22 cellular contexts compared by ENCODE assay signal in the genomic region with DNA sequence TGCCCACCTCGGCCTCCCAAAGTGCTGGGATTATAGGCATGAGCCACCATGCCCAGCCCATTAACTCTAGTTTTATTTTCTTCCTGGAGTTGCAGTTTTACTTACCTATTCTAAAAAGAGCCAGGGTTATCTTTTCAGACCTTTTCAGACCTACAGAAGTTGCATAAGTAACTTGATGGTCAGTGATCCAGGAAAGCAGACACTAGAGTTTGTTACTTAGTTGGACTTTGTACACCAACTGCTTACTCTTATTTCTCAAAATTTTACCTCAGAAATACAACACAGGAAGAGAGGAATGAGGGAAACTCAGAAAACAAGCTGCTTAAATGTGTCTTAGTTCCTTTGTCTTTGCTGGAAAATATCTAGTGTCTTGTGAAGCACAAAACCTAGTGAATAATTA. TPM values are rescaled to one million over a fixed set of nuclear protein-coding genes. Genes with fewer than 3 reads are reported as not detected.
DNase-seq lines count a peak whose midpoint lies in the region; ATAC-seq and TF ChIP-seq lines count a peak whose summit lies in the region.
"Had no signal": no experiment of that assay in that cellular context is flagged by ENCODE, and none has a peak within 500 bp of the region (broad histone marks: within the 10 kb centered on the region; RNA-seq: fewer than 3 reads in every experiment).

No MANE protein-coding gene starts in this region.

- 0% methylated on average over 1 of the region's 1 CpG for WGBS in heart right ventricle, 2 donors
- WGBS in liver, result 47% methylated on average over 1 of the region's 1 CpG

- ATAC-seq in heart right ventricle (no peak), T-helper 17 cell (no peak), GM19455 (IDR thresholded peaks at IDR 0.05; ENCODE audit: unreplicated experiment) (no peak), SK-N-SH treated with all-trans-retinoic acid at 6 μM for 48 hours (no peak)
- ATAC-seq: esophagus mucosa had no signal

- H3K27ac ChIP-seq in cardiac muscle cell (peak overlapping the region; percentile 5), heart right ventricle (no peak overlapping the region), liver (ENCODE audit: low read depth in 1 of 2, low read length in 2 of 2) (no peak overlapping the region)
- H3K27ac ChIP-seq: thoracic aorta had no signal

- TF ChIP-seq RAD21 in liver (IDR thresholded peaks at IDR 0.05), result no peak

- no peak overlapping the region for H3K4me3 ChIP-seq in cardiac muscle cell
- H3K4me3 ChIP-seq in heart right ventricle, result no peak overlapping the region
- H3K4me3 ChIP-seq in liver (ENCODE audit: low read depth in 1 of 3, low read length in 3 of 3), result no peak overlapping the region
- H3K4me3 ChIP-seq: mucosa of descending colon, thoracic aorta had no signal

- H3K27ac Mint-ChIP-seq in T-helper 17 cell, result peak overlapping the region; percentile 90
- H3K27ac Mint-ChIP-seq: HFFc6 had no signal

- H3K4me3 Mint-ChIP-seq in T-helper 17 cell, result peak overlapping the region; percentile 33
- H3K4me3 Mint-ChIP-seq: HFFc6 had no signal

- DNase-seq in cardiac muscle cell (ENCODE audit: low read depth in 1 of 2, low spot score in 1 of 2), result no peak
- no peak for DNase-seq in heart right ventricle
- DNase-seq in T-helper 17 cell, result no peak
- no peak for DNase-seq in GM13977 (ENCODE audit: low spot score)
- DNase-seq: activated naive CD4-positive, alpha-beta T cell treated with anti-CD3 and anti-CD28 coated beads, Interleukin-2, amount 50 U/mL, for 16 hours; activated T-cell treated with anti-CD3 and anti-CD28 coated beads for 4 hours; effector CD8-positive, alpha-beta T cell; foreskin melanocyte; HFFc6; hippocampal formation; Kasumi-1; mucosa of descending colon; NCI-H187; NCI-H345; NCI-H774; small intestine; stimulated activated CD4-positive, alpha-beta T cell treated with anti-CD3 and anti-CD28 coated beads, Interleukin-2, amount 100 ng/mL, for 48 hours had no signal

- in situ Hi-C loops in GM13977 (cut with MboI; ENCODE audit: low pct_unique_long_range_greater_than_20kb, low sequenced_read_pairs, unreplicated experiment), result no loop called here

- peaks cover 17% of the 10 kb centered on the region for H3K36me3 Mint-ChIP-seq in T-helper 17 cell (ENCODE audit: low read depth)

- TF ChIP-seq CTCF in cardiac muscle cell (IDR thresholded peaks at IDR 0.05; ENCODE audit: low read depth, low read length) (no peak), heart right ventricle (IDR thresholded peaks at IDR 0.05) (no peak), liver (IDR thresholded peaks at IDR 0.05; ENCODE audit: low read depth, low read length, missing input control) (no peak), GM13977 (IDR thresholded peaks at IDR 0.05; ENCODE audit: extremely low read depth, insufficient read depth, missing control alignments) (no peak)

- intact Hi-C loops in heart right ventricle (cut with DNase I), result no loop called here

- H3K4me1 Mint-ChIP-seq in T-helper 17 cell, result peaks cover 53% of the 10 kb centered on the region

- H3K9me3 ChIP-seq in cardiac muscle cell (ENCODE audit: low read depth) (no peaks in the 10 kb centered on the region), heart right ventricle (no peaks in the 10 kb centered on the region), T-helper 17 cell (ENCODE audit: control insufficient read depth, low read length, poor library complexity, severe bottlenecking) (no peaks in the 10 kb centered on the region), liver (ENCODE audit: control insufficient read depth in 4 of 4, low read length in 3 of 4) (no peaks in the 10 kb centered on the region)
- H3K9me3 ChIP-seq: mucosa of descending colon, thoracic aorta had no signal

- H3K36me3 ChIP-seq in cardiac muscle cell (peaks cover 49% of the 10 kb centered on the region), heart right ventricle (peaks cover 0 to 95% (median 26%) of the 10 kb centered on the region in 9 donors), liver (ENCODE audit: control insufficient read depth in 4 of 4, insufficient read depth in 3 of 4, low read depth in 1 of 4, low read length in 3 of 4) (peaks cover 0 to 52% (median 45%) of the 10 kb centered on the region in 4 donors)

- no peak overlapping the region for H3K9ac ChIP-seq in liver (ENCODE audit: low read depth in 1 of 2, low read length in 2 of 2)

- H3K27me3 ChIP-seq in cardiac muscle cell (no peaks in the 10 kb centered on the region), heart right ventricle (no peaks in the 10 kb centered on the region), liver (ENCODE audit: control insufficient read depth in 4 of 4, insufficient read depth in 4 of 4, low read length in 3 of 4) (no peaks in the 10 kb centered on the region)

- no peaks in the 10 kb centered on the region for H3K27me3 Mint-ChIP-seq in T-helper 17 cell

- H3K4me1 ChIP-seq in cardiac muscle cell (ENCODE audit: low read depth) (no peaks in the 10 kb centered on the region), heart right ventricle (peaks cover 0 to 26% (median 10%) of the 10 kb centered on the region in 9 donors), liver (ENCODE audit: control insufficient read depth in 4 of 4, insufficient read depth in 4 of 4, low read length in 3 of 4) (peaks cover 0 to 25% (median 15%) of the 10 kb centered on the region in 4 donors)

TF ChIP-seq in liver, 16 proteins besides CTCF, POLR2A, EP300 and RAD21:
- TF ChIP-seq, protein P1, sequence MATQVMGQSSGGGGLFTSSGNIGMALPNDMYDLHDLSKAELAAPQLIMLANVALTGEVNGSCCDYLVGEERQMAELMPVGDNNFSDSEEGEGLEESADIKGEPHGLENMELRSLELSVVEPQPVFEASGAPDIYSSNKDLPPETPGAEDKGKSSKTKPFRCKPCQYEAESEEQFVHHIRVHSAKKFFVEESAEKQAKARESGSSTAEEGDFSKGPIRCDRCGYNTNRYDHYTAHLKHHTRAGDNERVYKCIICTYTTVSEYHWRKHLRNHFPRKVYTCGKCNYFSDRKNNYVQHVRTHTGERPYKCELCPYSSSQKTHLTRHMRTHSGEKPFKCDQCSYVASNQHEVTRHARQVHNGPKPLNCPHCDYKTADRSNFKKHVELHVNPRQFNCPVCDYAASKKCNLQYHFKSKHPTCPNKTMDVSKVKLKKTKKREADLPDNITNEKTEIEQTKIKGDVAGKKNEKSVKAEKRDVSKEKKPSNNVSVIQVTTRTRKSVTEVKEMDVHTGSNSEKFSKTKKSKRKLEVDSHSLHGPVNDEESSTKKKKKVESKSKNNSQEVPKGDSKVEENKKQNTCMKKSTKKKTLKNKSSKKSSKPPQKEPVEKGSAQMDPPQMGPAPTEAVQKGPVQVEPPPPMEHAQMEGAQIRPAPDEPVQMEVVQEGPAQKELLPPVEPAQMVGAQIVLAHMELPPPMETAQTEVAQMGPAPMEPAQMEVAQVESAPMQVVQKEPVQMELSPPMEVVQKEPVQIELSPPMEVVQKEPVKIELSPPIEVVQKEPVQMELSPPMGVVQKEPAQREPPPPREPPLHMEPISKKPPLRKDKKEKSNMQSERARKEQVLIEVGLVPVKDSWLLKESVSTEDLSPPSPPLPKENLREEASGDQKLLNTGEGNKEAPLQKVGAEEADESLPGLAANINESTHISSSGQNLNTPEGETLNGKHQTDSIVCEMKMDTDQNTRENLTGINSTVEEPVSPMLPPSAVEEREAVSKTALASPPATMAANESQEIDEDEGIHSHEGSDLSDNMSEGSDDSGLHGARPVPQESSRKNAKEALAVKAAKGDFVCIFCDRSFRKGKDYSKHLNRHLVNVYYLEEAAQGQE (IDR thresholded peaks at IDR 0.05), result no peak
- peak; percentile 21 to 67 for TF ChIP-seq HNF4A (conservative IDR thresholded peaks at IDR 0.05)

TF ChIP-seq in SK-N-SH treated with all-trans-retinoic acid at 6 μM for 48 hours, 23 proteins besides CTCF, POLR2A, EP300 and RAD21:
- TF ChIP-seq CREB5 (CRISPR knock-in tag; IDR thresholded peaks at IDR 0.05; ENCODE audit: low read depth) (no peak), ESRRG (CRISPR knock-in tag; IDR thresholded peaks at IDR 0.05) (no peak), TOX (CRISPR knock-in tag; IDR thresholded peaks at IDR 0.05; ENCODE audit: borderline replicate concordance) (no peak), ZFP30 (CRISPR knock-in tag; IDR thresholded peaks at IDR 0.05) (no peak), ZC3H10 (CRISPR knock-in tag; IDR thresholded peaks at IDR 0.05) (no peak), PPARA (CRISPR knock-in tag; IDR thresholded peaks at IDR 0.05; ENCODE audit: borderline replicate concordance) (no peak)
TF ChIP-seq in SK-N-SH treated with all-trans-retinoic acid at 6 μM for 48 hours: peak in this region for 0.

RNA-seq across cellular contexts. Expression of gene RAD23B, which starts 25.4 kb away (rescaled TPM):
- total RNA-seq in cardiac muscle cell, result 84.7 and 88.5 TPM in 2 replicates
- polyA plus RNA-seq in cardiac muscle cell, result 11.7 and 13.6 TPM in 2 replicates
- total RNA-seq in heart right ventricle, result 100 to 1,000 TPM in 7 of 10 donors, 10 to 100 TPM in 3; 85.5 to 122 (median 106) TPM
- polyA plus RNA-seq in heart right ventricle, result 10 to 100 TPM; 41.7 to 57.1 TPM
- total RNA-seq in T-helper 17 cell, result 10 to 100 TPM; 64.8 to 75.8 TPM
- 100 to 1,000 TPM in 1 of 2 donors, 10 to 100 TPM in 1; 66.4 to 101 TPM for total RNA-seq in liver
- polyA plus RNA-seq in liver, result 10 to 100 TPM; 13.6 to 56.8 TPM
